8 cellular contexts compared by ENCODE assay signal in genomic region chr5:125198270-125198974, GRCh38.
DNase-seq lines count a peak whose midpoint lies in the region; ATAC-seq, FAIRE-seq and TF ChIP-seq lines count a peak whose summit lies in the region.

No MANE protein-coding gene starts in this region.

- no peak overlapping the region for H2AFZ ChIP-seq in fibroblast of lung (ENCODE audit: low read length)

- ATAC-seq in omental fat pad (ENCODE audit: low FRiP score): no peak
- ATAC-seq in GM21723 (IDR thresholded peaks at IDR 0.05; ENCODE audit: unreplicated experiment): no peak
- ATAC-seq in HG03469 (IDR thresholded peaks at IDR 0.05; ENCODE audit: unreplicated experiment): no peak
- no peak for ATAC-seq in activated naive CD4-positive, alpha-beta T cell treated with anti-CD3 and anti-CD28 coated beads, Interleukin-2, amount 50 U/mL, for 72 hours

- H3K4me3 ChIP-seq in fibroblast of lung (replicated peaks in 1 of 4; ENCODE audit: control extremely low read depth in 1 of 4, insufficient read depth in 1 of 4, low read depth in 3 of 4, low read length in 4 of 4): no peak overlapping the region

- peak overlapping the region; percentile 45 for H3K4me2 ChIP-seq in fibroblast of lung (ENCODE audit: extremely low read depth, insufficient read depth, low read length)

- H3K36me3 ChIP-seq in fibroblast of lung (ENCODE audit: control insufficient read depth, insufficient read depth, low read length): no peaks in the 10 kb centered on the region

- no peak overlapping the region for H3K27ac ChIP-seq in fibroblast of lung (ENCODE audit: insufficient read depth, low read length)

- TF ChIP-seq POLR2A in H54 (IDR thresholded peaks at IDR 0.05; ENCODE audit: low read depth, low read length): no peak

- no peaks in the 10 kb centered on the region for H3K27me3 Mint-ChIP-seq in T-helper 2 cell treated with Interferon-gamma antibody and Interleukin-4, amounts not matched to agents 5 μg/mL and 100 μg/mL, for 36 hours (ENCODE audit: low read depth)

- no peaks in the 10 kb centered on the region for H3K27me3 ChIP-seq in fibroblast of lung (ENCODE audit: control insufficient read depth, insufficient read depth, low read length)

- H4K20me1 ChIP-seq in fibroblast of lung (ENCODE audit: control insufficient read depth, extremely low read depth, insufficient read depth, low read length): no peaks in the 10 kb centered on the region

- peaks cover 3% of the 10 kb centered on the region for H3K4me1 ChIP-seq in fibroblast of lung (ENCODE audit: control insufficient read depth, extremely low read depth, insufficient read depth, low read length)

- no peak overlapping the region for H3K9ac ChIP-seq in fibroblast of lung (ENCODE audit: insufficient read depth, low read length)

- no peak for TF ChIP-seq CTCF in fibroblast of lung (conservative IDR thresholded peaks at IDR 0.05 in 1 of 2, IDR thresholded peaks at IDR 0.05 in 1 of 2; ENCODE audit: low read depth in 1 of 2, low read length in 2 of 2)
- TF ChIP-seq CTCF in omental fat pad (IDR thresholded peaks at IDR 0.05): no peak

- no peaks in the 10 kb centered on the region for H3K36me3 Mint-ChIP-seq in T-helper 2 cell treated with Interferon-gamma antibody and Interleukin-4, amounts not matched to agents 5 μg/mL and 100 μg/mL, for 36 hours (ENCODE audit: low read depth)
- no peaks in the 10 kb centered on the region for H3K36me3 Mint-ChIP-seq in activated naive CD4-positive, alpha-beta T cell treated with anti-CD3 and anti-CD28 coated beads, Interleukin-2, amount 50 U/mL, for 72 hours

- H3K4me3 Mint-ChIP-seq in T-helper 2 cell treated with Interferon-gamma antibody and Interleukin-4, amounts not matched to agents 5 μg/mL and 100 μg/mL, for 36 hours: no peak overlapping the region

- H3K79me2 ChIP-seq in fibroblast of lung (ENCODE audit: control insufficient read depth, insufficient read depth, low read length): no peaks in the 10 kb centered on the region

- no peaks in the 10 kb centered on the region for H3K4me1 Mint-ChIP-seq in T-helper 2 cell treated with Interferon-gamma antibody and Interleukin-4, amounts not matched to agents 5 μg/mL and 100 μg/mL, for 36 hours (ENCODE audit: low read depth)

- H3K9me3 ChIP-seq in fibroblast of lung (ENCODE audit: control insufficient read depth, insufficient read depth, low read depth, low read length): no peaks in the 10 kb centered on the region

- no peaks in the 10 kb centered on the region for H3K9me3 Mint-ChIP-seq in T-helper 2 cell treated with Interferon-gamma antibody and Interleukin-4, amounts not matched to agents 5 μg/mL and 100 μg/mL, for 36 hours
- H3K9me3 Mint-ChIP-seq in activated naive CD4-positive, alpha-beta T cell treated with anti-CD3 and anti-CD28 coated beads, Interleukin-2, amount 50 U/mL, for 72 hours: no peaks in the 10 kb centered on the region

- no peak overlapping the region for H3K27ac Mint-ChIP-seq in T-helper 2 cell treated with Interferon-gamma antibody and Interleukin-4, amounts not matched to agents 5 μg/mL and 100 μg/mL, for 36 hours
- no peak overlapping the region for H3K27ac Mint-ChIP-seq in activated naive CD4-positive, alpha-beta T cell treated with anti-CD3 and anti-CD28 coated beads, Interleukin-2, amount 50 U/mL, for 72 hours

- peak; percentile 36 for FAIRE-seq in H54 (lab: Jason Lieb, UNC)

- DNase-seq in H54 (ENCODE audit: insufficient read length, low spot score) (no peak), NCI-H82 (lab: John Stamatoyannopoulos, UW) (peak; percentile 98), fibroblast of lung (ENCODE audit: low read depth in 2 of 2) (peak; percentile 71 to 92), omental fat pad (ENCODE audit: low spot score) (peak; percentile 39)
- DNase-seq in T-helper 2 cell treated with Interferon-gamma antibody and Interleukin-4, amounts not matched to agents 5 μg/mL and 100 μg/mL, for 36 hours (ENCODE audit: low spot score): no peak
- DNase-seq in activated naive CD4-positive, alpha-beta T cell treated with anti-CD3 and anti-CD28 coated beads, Interleukin-2, amount 50 U/mL, for 72 hours (ENCODE audit: low spot score in 2 of 2): no peak

Comparison
In these comparisons a context has a peak if more than half of its experiments do, and no peak if none do; other contexts are left out.
1. DNase-seq: peak in NCI-H82 (single experiment), fibroblast of lung (2 of 2) and omental fat pad (single experiment); none in H54 (single experiment), T-helper 2 cell treated with Interferon-gamma antibody and Interleukin-4, amounts not matched to agents 5 μg/mL and 100 μg/mL, for 36 hours (single experiment) and activated naive CD4-positive, alpha-beta T cell treated with anti-CD3 and anti-CD28 coated beads, Interleukin-2, amount 50 U/mL, for 72 hours (0 of 2).